In genomic region chr7:98034044-98035035, GRCh38 we compare ENCODE assay signal across 1 cellular context.
TF ChIP-seq lines count a peak whose summit lies in the region.

No MANE protein-coding gene starts in this region.

TF ChIP-seq in HepG2, 621 proteins besides CTCF, POLR2A, EP300 and RAD21:
- TF ChIP-seq RNF2 (conservative IDR thresholded peaks at IDR 0.05; ENCODE audit: low read depth) = no peak
TF ChIP-seq in HepG2: peak in this region for 0.
